In the genomic region with DNA sequence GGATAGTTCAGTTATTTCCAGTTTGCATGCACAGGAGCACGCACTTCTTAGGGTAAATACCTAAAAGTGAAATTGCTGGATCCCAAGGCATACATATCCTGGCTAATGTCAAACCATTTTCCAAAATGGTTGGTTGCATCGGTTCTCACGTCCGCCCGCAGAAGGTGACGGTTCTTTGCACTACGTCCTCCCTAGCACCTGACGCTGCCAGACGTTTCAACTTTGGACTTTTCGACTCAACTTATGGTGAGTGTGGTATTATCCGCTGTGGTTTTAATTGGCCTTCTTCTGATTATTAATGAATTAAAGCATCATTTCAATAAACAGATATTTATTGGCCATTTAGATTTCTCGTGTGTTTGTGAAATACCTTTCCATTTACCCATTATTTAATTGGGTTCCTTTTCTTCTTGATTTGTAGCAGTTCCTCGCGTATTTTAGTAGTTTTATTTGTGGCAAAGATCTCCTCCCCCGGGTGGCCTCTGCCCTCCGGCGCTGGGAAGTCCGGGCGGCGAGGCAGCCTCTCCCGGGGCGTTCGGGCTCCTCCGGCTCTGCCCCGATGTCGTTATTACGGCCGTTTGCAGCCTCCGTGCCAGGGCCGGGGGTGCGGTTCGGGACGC, we compare ENCODE assay signal across 8 cellular contexts. TPM values are rescaled to one million over a fixed set of nuclear protein-coding genes. Genes with fewer than 3 reads are reported as not detected.
A peak's percentile ranks its signal among the peaks of the same experiment; 100 is the strongest.
DNase-seq lines count a peak whose midpoint lies in the region; ATAC-seq and TF ChIP-seq lines count a peak whose summit lies in the region.

Gene JHY (plus strand): TSS at position 571 of the 620 bp plus-strand sequence. CDS start 3,091 bp downstream, outside the sequence.

- peak within 1 kb of the TSS; percentile 65 for H2BK120ac ChIP-seq in mesenchymal stem cell (ENCODE audit: low read depth, low read length)

- H3K18ac ChIP-seq in mesenchymal stem cell (ENCODE audit: low read depth in 1 of 2, low read length in 2 of 2), result peak within 1 kb of the TSS; percentile 18 to 97

- TF ChIP-seq CTCF in heart left ventricle (IDR thresholded peaks at IDR 0.05) (no peak), body of pancreas (IDR thresholded peaks at IDR 0.05) (no peak)

- peaks cover 8% of the 10 kb centered on the region for H3K79me1 ChIP-seq in mesenchymal stem cell (replicated peaks; ENCODE audit: low read length, poor library complexity, severe bottlenecking)

- TF ChIP-seq POLR2A in heart left ventricle (IDR thresholded peaks at IDR 0.05) (no peak), body of pancreas (IDR thresholded peaks at IDR 0.05) (no peak)

- H2BK15ac ChIP-seq in mesenchymal stem cell (ENCODE audit: low read depth, poor library complexity, severe bottlenecking), result no peak within 1 kb of the TSS

- ATAC-seq in heart left ventricle (no peak), body of pancreas (no peak)

- H2BK5ac ChIP-seq in mesenchymal stem cell (ENCODE audit: low read depth, low read length, poor library complexity, severe bottlenecking), result peak within 1 kb of the TSS; percentile 89

- peak within 1 kb of the TSS in 1 of 2 experiments; percentile 80 for H3K4ac ChIP-seq in mesenchymal stem cell (ENCODE audit: low read depth in 1 of 2, low read length in 2 of 2)

- peak within 1 kb of the TSS; percentile 83 for H4K8ac ChIP-seq in mesenchymal stem cell (ENCODE audit: low read length)

- DNase-seq in heart left ventricle (no peak), cardiac septum (ENCODE audit: low spot score) (no peak), body of pancreas (no peak), mesenchymal stem cell (no peak), ureter (ENCODE audit: low spot score) (no peak), CD1c-positive myeloid dendritic cell (ENCODE audit: extremely low spot score) (no peak), COR-L47 (lab: John Stamatoyannopoulos, UW) (no peak), NCI-H524 (lab: John Stamatoyannopoulos, UW) (no peak)

- peak within 1 kb of the TSS; percentile 92 for H3K4me2 ChIP-seq in mesenchymal stem cell (ENCODE audit: low read length, poor library complexity, severe bottlenecking)

- peak within 1 kb of the TSS in 1 of 2 experiments; percentile 79 for H3K14ac ChIP-seq in mesenchymal stem cell (ENCODE audit: low read length in 2 of 2)

- H3K27ac ChIP-seq in heart left ventricle (peak within 1 kb of the TSS in 10 of 12 donors; percentile 59 to 79 (median 77)), body of pancreas (peak within 1 kb of the TSS; percentile 22 to 83 (median 73)), mesenchymal stem cell (ENCODE audit: low read length, poor library complexity, severe bottlenecking) (peak within 1 kb of the TSS; percentile 96)

- peak within 1 kb of the TSS; percentile 96 for H3K9ac ChIP-seq in mesenchymal stem cell (ENCODE audit: low read length)

- peaks cover 0 to 14% (median 1%) of the 10 kb centered on the region in 12 donors for H3K4me1 ChIP-seq in heart left ventricle
- H3K4me1 ChIP-seq in body of pancreas, result peaks cover 5% of the 10 kb centered on the region
- peaks cover 4% of the 10 kb centered on the region for H3K4me1 ChIP-seq in mesenchymal stem cell (ENCODE audit: control insufficient read depth, insufficient read depth, low read depth, low read length)

- H2AK5ac ChIP-seq in mesenchymal stem cell (ENCODE audit: low read length, severe bottlenecking), result no peak within 1 kb of the TSS

- no peak within 1 kb of the TSS for H3K23ac ChIP-seq in mesenchymal stem cell (ENCODE audit: low read length in 2 of 2)

- peak within 1 kb of the TSS in 1 of 2 experiments; percentile 63 for H2BK12ac ChIP-seq in mesenchymal stem cell (ENCODE audit: low read length in 2 of 2)

- H2AFZ ChIP-seq in mesenchymal stem cell (ENCODE audit: low read depth, low read length), result peak within 1 kb of the TSS; percentile 89

- H3K9me3 ChIP-seq in heart left ventricle (no peaks in the 10 kb centered on the region), body of pancreas (peaks cover 0 to 4% (median 0%) of the 10 kb centered on the region in 3 donors), mesenchymal stem cell (ENCODE audit: control insufficient read depth, low read length) (no peaks in the 10 kb centered on the region)

- peak within 1 kb of the TSS; percentile 4 for H4K91ac ChIP-seq in mesenchymal stem cell (ENCODE audit: low read length)

- WGBS in heart left ventricle, 4 donors, result 28 to 36% (median 31%) methylated on average over 30 to 33 of the region's 33 CpGs
- 23 to 27% methylated on average over 31 to 33 of the region's 33 CpGs for WGBS in body of pancreas, 2 donors
- WGBS in mesenchymal stem cell, result 25% methylated on average over 28 of the region's 33 CpGs

- H3K4me3 ChIP-seq in heart left ventricle, result peak within 1 kb of the TSS; percentile 42 to 78 (median 70)
- peak within 1 kb of the TSS; percentile 9 to 48 for H3K4me3 ChIP-seq in body of pancreas
- H3K4me3 ChIP-seq in mesenchymal stem cell (ENCODE audit: insufficient read depth in 1 of 2, low read depth in 1 of 2, low read length in 2 of 2), result peak within 1 kb of the TSS; percentile 70 to 87

- intact Hi-C loops in heart left ventricle (cut with DNase I), result no loop called here
- intact Hi-C loops in cardiac septum (cut with DNase I), result no loop called here
- intact Hi-C loops in body of pancreas (cut with DNase I), result no loop called here

- peaks cover 0 to 5% (median 0%) of the 10 kb centered on the region in 9 donors for H3K36me3 ChIP-seq in heart left ventricle
- H3K36me3 ChIP-seq in body of pancreas (replicated peaks in 1 of 2; ENCODE audit: insufficient read depth in 1 of 2, low read depth in 2 of 2), result no peaks in the 10 kb centered on the region
- peaks cover 3 to 14% of the 10 kb centered on the region in 2 experiments for H3K36me3 ChIP-seq in mesenchymal stem cell (ENCODE audit: control insufficient read depth in 1 of 2, insufficient read depth in 2 of 2, low read depth in 1 of 2, low read length in 2 of 2)

- H3K27me3 ChIP-seq in heart left ventricle, result peaks cover 0 to 18% (median 5%) of the 10 kb centered on the region in 9 donors
- no peaks in the 10 kb centered on the region for H3K27me3 ChIP-seq in body of pancreas
- H3K27me3 ChIP-seq in mesenchymal stem cell (ENCODE audit: control insufficient read depth in 1 of 2, insufficient read depth in 1 of 2, low read length in 2 of 2), result peaks cover 3 to 7% of the 10 kb centered on the region in 2 experiments

RNA-seq across cellular contexts. Expression of gene JHY, which starts in this region (rescaled TPM):
- total RNA-seq in heart left ventricle (1 to 10 TPM in 5 of 9 donors, under 1 TPM in 4; 0.50 to 2.3 (median 1.1) TPM), cardiac septum (1.3 TPM), body of pancreas (1 to 10 TPM; 2.3 TPM), ureter (11.1 TPM)
- under 1 TPM; 0.54 to 0.61 TPM for polyA plus RNA-seq in heart left ventricle
- polyA plus RNA-seq in mesenchymal stem cell (2013, experiment 1 of 2), result 3.2 TPM
- polyA plus RNA-seq in mesenchymal stem cell (2013, experiment 2 of 2), result 3.1 TPM

Comparison
In these comparisons a context has a peak if more than half of its experiments do, and no peak if none do; other contexts are left out.
1. H3K4me3 ChIP-seq: peak in every context shown above with its lines; median percentile 78 in mesenchymal stem cell; 70 in heart left ventricle; 28 in body of pancreas.